In the genomic region with DNA sequence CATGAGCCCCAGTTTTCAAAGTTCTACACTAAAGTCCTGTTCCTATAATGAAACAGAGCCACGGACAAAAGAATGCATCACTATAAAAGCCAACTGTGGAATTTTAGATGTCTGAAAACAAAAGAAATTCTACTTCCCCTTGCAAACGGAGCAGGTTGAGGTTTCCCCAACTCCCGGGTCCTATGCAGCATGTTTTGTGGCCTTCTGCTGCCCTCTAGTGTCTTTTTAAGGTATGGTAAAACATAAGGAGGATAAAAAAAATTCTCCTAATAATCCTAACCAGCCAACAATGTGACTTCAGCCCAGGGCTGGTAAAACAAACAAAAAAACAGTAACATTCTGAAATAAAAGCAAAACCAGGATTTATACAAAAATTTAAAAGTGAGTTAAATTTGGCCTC, we compare ENCODE assay signal across 7 cellular contexts.
DNase-seq lines count a peak whose midpoint lies in the region; ATAC-seq lines count a peak whose summit lies in the region.

No MANE protein-coding gene starts in this region.

- peak overlapping the region; percentile 46 for H3K4me3 Mint-ChIP-seq in activated T-helper 17 cell treated with anti-CD3 and anti-CD28 coated beads, Interleukin-2, amount 50 U/mL, for 72 hours

- intact Hi-C loops in head of caudate nucleus (cut with DNase I): no loop called here

- H3K4me1 Mint-ChIP-seq in activated T-helper 17 cell treated with anti-CD3 and anti-CD28 coated beads, Interleukin-2, amount 50 U/mL, for 72 hours: peaks cover 10% of the 10 kb centered on the region

- DNase-seq in ELR (ENCODE audit: low read depth) (peak; percentile 50), NCI-H345 treated with DMSO at 0.1 percent for 48 hours (lab: John Stamatoyannopoulos, UW; ENCODE audit: unreplicated experiment) (peak; percentile 54), head of caudate nucleus (peak in 30 of 42 donors; percentile 16 to 76 (median 44)), renal cortical epithelial cell (ENCODE audit: low read depth) (peak; percentile 52)

- H3K36me3 Mint-ChIP-seq in activated T-helper 17 cell treated with anti-CD3 and anti-CD28 coated beads, Interleukin-2, amount 50 U/mL, for 72 hours (ENCODE audit: low read depth): no peaks in the 10 kb centered on the region

- no peaks in the 10 kb centered on the region for H3K9me3 Mint-ChIP-seq in activated T-helper 17 cell treated with anti-CD3 and anti-CD28 coated beads, Interleukin-2, amount 50 U/mL, for 72 hours

- ATAC-seq in GM19463 (IDR thresholded peaks at IDR 0.05; ENCODE audit: unreplicated experiment): peak; percentile 81
- peak; percentile 83 for ATAC-seq in HG03442 (IDR thresholded peaks at IDR 0.05; ENCODE audit: unreplicated experiment)
- ATAC-seq in activated T-helper 17 cell treated with anti-CD3 and anti-CD28 coated beads, Interleukin-2, amount 50 U/mL, for 72 hours (replicated peaks): peak; percentile 64

- H3K27me3 Mint-ChIP-seq in activated T-helper 17 cell treated with anti-CD3 and anti-CD28 coated beads, Interleukin-2, amount 50 U/mL, for 72 hours: peaks cover 10% of the 10 kb centered on the region

- no peak overlapping the region for H3K27ac Mint-ChIP-seq in activated T-helper 17 cell treated with anti-CD3 and anti-CD28 coated beads, Interleukin-2, amount 50 U/mL, for 72 hours

Comparison
In these comparisons a context has a peak if more than half of its experiments do, and no peak if none do; other contexts are left out.
1. Peak in every context shown above with its lines: DNase-seq and ATAC-seq.